17 cellular contexts compared by ENCODE assay signal in genomic region chr3:107975529-107976203, GRCh38.
DNase-seq lines count a peak whose midpoint lies in the region; ATAC-seq and TF ChIP-seq lines count a peak whose summit lies in the region.
"Had no signal": no experiment of that assay in that cellular context is flagged by ENCODE, and none has a peak within 500 bp of the region (broad histone marks: within the 10 kb centered on the region; RNA-seq: fewer than 3 reads in every experiment).

No MANE protein-coding gene starts in this region.

- H3K4me1 ChIP-seq in BLaER1 (peaks cover 35% of the 10 kb centered on the region), prostate gland (replicated peaks) (no peaks in the 10 kb centered on the region), GM23248 (ENCODE audit: insufficient read depth) (no peaks in the 10 kb centered on the region)
- peaks cover 49% of the 10 kb centered on the region for H3K4me1 ChIP-seq in CD4-positive, CD25-positive, alpha-beta regulatory T cell (ENCODE audit: control insufficient read depth, insufficient read depth, low read length, poor library complexity, severe bottlenecking)
- H3K4me1 ChIP-seq: Peyer's patch had no signal

- no peaks in the 10 kb centered on the region for H3K27me3 Mint-ChIP-seq in CD4-positive, CD25-positive, alpha-beta regulatory T cell
- no peaks in the 10 kb centered on the region for H3K27me3 Mint-ChIP-seq in effector memory CD8-positive, alpha-beta T cell

- H3F3A ChIP-seq in GM23248 (ENCODE audit: insufficient read depth): no peaks in the 10 kb centered on the region; the same call in 1 of the 2 replicates

- intact Hi-C loops in prostate gland (cut with DNase I): no loop called here

- H3K27ac ChIP-seq in BLaER1 (no peak overlapping the region), prostate gland (no peak overlapping the region), GM23248 (no peak overlapping the region)
- H3K27ac ChIP-seq in CD4-positive, CD25-positive, alpha-beta regulatory T cell (ENCODE audit: insufficient read depth, low read length, poor library complexity, severe bottlenecking): peak overlapping the region; percentile 35
- H3K27ac ChIP-seq: KMS-11 had no signal

- WGBS in prostate gland: 78% methylated on average over 3 of the region's 3 CpGs
- WGBS in GM23248 (ENCODE audit: low coverage in 1 of 2, low lambda C conversion rate in 2 of 2, missing lambda C conversion rate in 2 of 2), 2 experiments: 66 to 71% methylated on average over 3 of the region's 3 CpGs

- peak; percentile 63 to 70 for ATAC-seq in CD4-positive, CD25-positive, alpha-beta regulatory T cell (ENCODE audit: low read depth in 2 of 2)
- ATAC-seq in effector memory CD8-positive, alpha-beta T cell (replicated peaks): peak; percentile 78
- ATAC-seq: SK-N-SH treated with all-trans-retinoic acid at 6 μM for 48 hours had no signal

- in situ Hi-C loops in GM23248 (cut with MboI): no loop called here

- peaks cover 29 to 60% (median 47%) of the 10 kb centered on the region in 4 donors for H3K4me1 Mint-ChIP-seq in CD4-positive, CD25-positive, alpha-beta regulatory T cell
- H3K4me1 Mint-ChIP-seq in effector memory CD8-positive, alpha-beta T cell (ENCODE audit: low read depth in 2 of 2): peaks cover 37 to 38% of the 10 kb centered on the region in 2 donors

- no peaks in the 10 kb centered on the region for H3K9me2 ChIP-seq in GM23248 (ENCODE audit: insufficient read depth)

- H3K36me3 ChIP-seq in BLaER1: no peaks in the 10 kb centered on the region
- H3K36me3 ChIP-seq in CD4-positive, CD25-positive, alpha-beta regulatory T cell (ENCODE audit: control insufficient read depth, insufficient read depth, low read length): no peaks in the 10 kb centered on the region
- no peaks in the 10 kb centered on the region for H3K36me3 ChIP-seq in prostate gland
- no peaks in the 10 kb centered on the region for H3K36me3 ChIP-seq in GM23248 (ENCODE audit: low read depth)
- H3K36me3 ChIP-seq: Peyer's patch had no signal

- H3K4me3 Mint-ChIP-seq in CD4-positive, CD25-positive, alpha-beta regulatory T cell: peak overlapping the region in 3 of 4 donors; percentile 6 to 83 (median 60)
- peak overlapping the region; percentile 72 to 75 for H3K4me3 Mint-ChIP-seq in effector memory CD8-positive, alpha-beta T cell
- H3K4me3 Mint-ChIP-seq: HFFc6 had no signal

- H3K27me3 ChIP-seq in BLaER1 (no peaks in the 10 kb centered on the region), prostate gland (replicated peaks; ENCODE audit: insufficient read depth) (no peaks in the 10 kb centered on the region), GM23248 (replicated peaks; ENCODE audit: insufficient read depth) (no peaks in the 10 kb centered on the region)
- no peaks in the 10 kb centered on the region for H3K27me3 ChIP-seq in CD4-positive, CD25-positive, alpha-beta regulatory T cell (ENCODE audit: control insufficient read depth, insufficient read depth, low read length)
- H3K27me3 ChIP-seq: Peyer's patch had no signal

- peaks cover 0 to 2% (median 0%) of the 10 kb centered on the region in 7 donors for H3K9me3 Mint-ChIP-seq in CD4-positive, CD25-positive, alpha-beta regulatory T cell
- no peaks in the 10 kb centered on the region for H3K9me3 Mint-ChIP-seq in effector memory CD8-positive, alpha-beta T cell
- H3K9me3 Mint-ChIP-seq: HFFc6 had no signal

- TF ChIP-seq POLR2A in prostate gland (IDR thresholded peaks at IDR 0.05): no peak

- H3K9ac ChIP-seq in BLaER1: no peak overlapping the region
- no peak overlapping the region for H3K9ac ChIP-seq in GM23248
- H3K9ac ChIP-seq: KMS-11 had no signal

- peak overlapping the region; percentile 53 for H3K4me2 ChIP-seq in BLaER1
- H3K4me2 ChIP-seq in GM23248 (ENCODE audit: unreplicated experiment): no peak overlapping the region
- H3K4me2 ChIP-seq: KMS-11 had no signal

- H3K36me3 Mint-ChIP-seq in CD4-positive, CD25-positive, alpha-beta regulatory T cell: no peaks in the 10 kb centered on the region
- no peaks in the 10 kb centered on the region for H3K36me3 Mint-ChIP-seq in effector memory CD8-positive, alpha-beta T cell (ENCODE audit: insufficient read depth)

- H2AFZ ChIP-seq in GM23248: no peak overlapping the region

- H3K4me3 ChIP-seq in BLaER1 (no peak overlapping the region), prostate gland (no peak overlapping the region), GM23248 (no peak overlapping the region)
- H3K4me3 ChIP-seq in CD4-positive, CD25-positive, alpha-beta regulatory T cell (ENCODE audit: low read depth, low read length): peak overlapping the region; percentile 53
- H3K4me3 ChIP-seq: Peyer's patch had no signal

- H4K20me1 ChIP-seq in BLaER1: no peaks in the 10 kb centered on the region
- no peaks in the 10 kb centered on the region for H4K20me1 ChIP-seq in GM23248 (ENCODE audit: insufficient read depth)

- no peaks in the 10 kb centered on the region for H3K79me2 ChIP-seq in GM23248 (ENCODE audit: insufficient read depth)

- no peak for TF ChIP-seq CTCF in prostate gland (IDR thresholded peaks at IDR 0.05)

- DNase-seq in CD4-positive, CD25-positive, alpha-beta regulatory T cell: peak in 2 of 3 donors; percentile 21 to 59
- peak; percentile 67 for DNase-seq in NCI-H69 (lab: John Stamatoyannopoulos, UW)
- DNase-seq in effector memory CD8-positive, alpha-beta T cell: no peak
- no peak for DNase-seq in activated effector memory CD4-positive, alpha-beta T cell treated with Interleukin-2 at 50 U/mL for 16 hours
- DNase-seq in prostate gland (ENCODE audit: low spot score): no peak
- no peak for DNase-seq in GM23248
- DNase-seq: DMS79 treated with DMSO at 0.1 percent for 48 hours, GF-D8, HFFc6, NCI-H1105 treated with DMSO at 0.1 percent for 48 hours, NCI-H1930, NCI-H510A, Peyer's patch, Right ventricle myocardium superior had no signal

- H3K9me3 ChIP-seq in BLaER1: no peaks in the 10 kb centered on the region
- H3K9me3 ChIP-seq in CD4-positive, CD25-positive, alpha-beta regulatory T cell (ENCODE audit: control insufficient read depth in 2 of 2, low read length in 2 of 2): no peaks in the 10 kb centered on the region
- H3K9me3 ChIP-seq in prostate gland: no peaks in the 10 kb centered on the region
- no peaks in the 10 kb centered on the region for H3K9me3 ChIP-seq in GM23248 (ENCODE audit: low read depth)
- H3K9me3 ChIP-seq: Peyer's patch had no signal

- H3K27ac Mint-ChIP-seq in CD4-positive, CD25-positive, alpha-beta regulatory T cell: peak overlapping the region; percentile 40 to 54 (median 42)
- H3K27ac Mint-ChIP-seq in effector memory CD8-positive, alpha-beta T cell: peak overlapping the region; percentile 57 to 92
- H3K27ac Mint-ChIP-seq: HFFc6 had no signal

Comparison
In these comparisons a context has a peak if more than half of its experiments do, and no peak if none do; other contexts are left out.
1. DNase-seq: peak in CD4-positive, CD25-positive, alpha-beta regulatory T cell (2 of 3) and NCI-H69 (single experiment); none in effector memory CD8-positive, alpha-beta T cell (0 of 3), activated effector memory CD4-positive, alpha-beta T cell treated with Interleukin-2 at 50 U/mL for 16 hours (single experiment), prostate gland (single experiment) and GM23248 (single experiment).